Comparison of ENCODE assay signal across 8 cellular contexts in the genomic region with DNA sequence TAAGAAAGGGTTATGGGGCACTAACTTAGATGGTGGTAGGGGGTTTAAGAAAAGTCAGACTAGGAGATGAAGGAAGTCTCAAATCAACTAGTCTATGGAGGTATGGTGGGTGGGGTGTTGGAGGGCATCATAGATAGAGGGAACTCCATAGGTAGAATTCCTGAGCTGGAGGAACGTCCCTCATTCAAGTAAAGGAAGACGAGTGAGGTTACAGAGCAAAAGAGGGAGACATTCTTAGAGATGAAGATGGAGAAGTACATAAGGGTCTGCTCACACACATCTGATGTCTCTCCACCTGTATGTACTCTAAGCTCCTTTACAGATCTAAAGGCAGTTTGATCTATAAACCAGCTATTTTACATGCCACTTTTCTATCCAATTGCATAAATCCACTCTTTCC. TPM values are rescaled to one million over a fixed set of nuclear protein-coding genes. Genes with fewer than 3 reads are reported as not detected.
DNase-seq lines count a peak whose midpoint lies in the region; ATAC-seq and TF ChIP-seq lines count a peak whose summit lies in the region.

No MANE protein-coding gene starts in this region.

- no peaks in the 10 kb centered on the region for H3K9me3 ChIP-seq in CD4-positive, CD25-positive, alpha-beta regulatory T cell (ENCODE audit: control insufficient read depth in 2 of 2, low read length in 2 of 2)
- H3K9me3 ChIP-seq in KOPT-K1 (ENCODE audit: insufficient read depth, low read length, poor library complexity, severe bottlenecking), result no peaks in the 10 kb centered on the region
- no peaks in the 10 kb centered on the region for H3K9me3 ChIP-seq in colonic mucosa

- peaks cover 2% of the 10 kb centered on the region for H3K27me3 ChIP-seq in CD4-positive, CD25-positive, alpha-beta regulatory T cell (ENCODE audit: control insufficient read depth, insufficient read depth, low read length)
- H3K27me3 ChIP-seq in colonic mucosa, result no peaks in the 10 kb centered on the region

- peak overlapping the region in 1 of 2 donors; percentile 89 for H3K9ac ChIP-seq in colonic mucosa (ENCODE audit: low read depth in 2 of 2, low read length in 2 of 2)

- H3K4me1 Mint-ChIP-seq in CD4-positive, CD25-positive, alpha-beta regulatory T cell, result peaks cover 21 to 68% (median 49%) of the 10 kb centered on the region in 4 donors
- H3K4me1 Mint-ChIP-seq in neural crest cell, result peaks cover 25% of the 10 kb centered on the region

- TF ChIP-seq CTCF in colonic mucosa (IDR thresholded peaks at IDR 0.05), result no peak
- TF ChIP-seq CTCF in neural crest cell (conservative IDR thresholded peaks at IDR 0.05), result no peak

- peak overlapping the region; percentile 78 for H3K4me3 ChIP-seq in CD4-positive, CD25-positive, alpha-beta regulatory T cell (ENCODE audit: low read depth, low read length)
- peak overlapping the region; percentile 66 for H3K4me3 ChIP-seq in colonic mucosa

- H3K27ac Mint-ChIP-seq in CD4-positive, CD25-positive, alpha-beta regulatory T cell, result peak overlapping the region; percentile 64 to 90 (median 89)
- peak overlapping the region; percentile 39 for H3K27ac Mint-ChIP-seq in neural crest cell (ENCODE audit: unreplicated experiment)

- H3K4me1 ChIP-seq in CD4-positive, CD25-positive, alpha-beta regulatory T cell (ENCODE audit: control insufficient read depth, insufficient read depth, low read length, poor library complexity, severe bottlenecking), result peaks cover 26% of the 10 kb centered on the region
- H3K4me1 ChIP-seq in colonic mucosa, result no peaks in the 10 kb centered on the region

- H3K36me3 Mint-ChIP-seq in CD4-positive, CD25-positive, alpha-beta regulatory T cell, result peaks cover 4% of the 10 kb centered on the region
- peaks cover 7% of the 10 kb centered on the region for H3K36me3 Mint-ChIP-seq in neural crest cell (ENCODE audit: low read depth)

- no peak for ATAC-seq in CD4-positive, CD25-positive, alpha-beta regulatory T cell (ENCODE audit: low read depth in 2 of 2)
- ATAC-seq in GM21576 (IDR thresholded peaks at IDR 0.05; ENCODE audit: unreplicated experiment), result no peak
- no peak for ATAC-seq in HG02981 (IDR thresholded peaks at IDR 0.05; ENCODE audit: unreplicated experiment)

- no peaks in the 10 kb centered on the region for H3K9me3 Mint-ChIP-seq in CD4-positive, CD25-positive, alpha-beta regulatory T cell
- peaks cover 3% of the 10 kb centered on the region for H3K9me3 Mint-ChIP-seq in neural crest cell

- no peak for DNase-seq in CD4-positive, CD25-positive, alpha-beta regulatory T cell
- DNase-seq in colonic mucosa (no peak), neural crest cell (ENCODE audit: low read depth, low spot score) (no peak), NCI-H2029 treated with DMSO at 0.1 percent for 48 hours (lab: John Stamatoyannopoulos, UW) (no peak), posterior cingulate gyrus (no peak)

- intact Hi-C loops in colonic mucosa (cut with DNase I), result no loop called here
- intact Hi-C loops in posterior cingulate gyrus (cut with DNase I), result no loop called here

- no peak overlapping the region for H3K27ac ChIP-seq in CD4-positive, CD25-positive, alpha-beta regulatory T cell (ENCODE audit: insufficient read depth, low read length, poor library complexity, severe bottlenecking)
- H3K27ac ChIP-seq in KOPT-K1 (ENCODE audit: low read depth, low read length, poor library complexity, severe bottlenecking) (peak overlapping the region; percentile 88), colonic mucosa (peak overlapping the region; percentile 98)

- H3K27me3 Mint-ChIP-seq in CD4-positive, CD25-positive, alpha-beta regulatory T cell, result peaks cover 4% of the 10 kb centered on the region
- no peaks in the 10 kb centered on the region for H3K27me3 Mint-ChIP-seq in neural crest cell (ENCODE audit: low read depth)

- H3K36me3 ChIP-seq in CD4-positive, CD25-positive, alpha-beta regulatory T cell (ENCODE audit: control insufficient read depth, insufficient read depth, low read length), result no peaks in the 10 kb centered on the region
- peaks cover 22% of the 10 kb centered on the region for H3K36me3 ChIP-seq in KOPT-K1 (ENCODE audit: insufficient read depth, low read length)
- H3K36me3 ChIP-seq in colonic mucosa, result no peaks in the 10 kb centered on the region

- peak overlapping the region; percentile 86 to 95 (median 91) for H3K4me3 Mint-ChIP-seq in CD4-positive, CD25-positive, alpha-beta regulatory T cell
- peak overlapping the region; percentile 96 for H3K4me3 Mint-ChIP-seq in neural crest cell

RNA-seq across cellular contexts. Expression of gene PLSCR1, which starts 1.4 kb away (rescaled TPM):
- total RNA-seq in CD4-positive, CD25-positive, alpha-beta regulatory T cell, result 7.2 TPM
- polyA plus RNA-seq in CD4-positive, CD25-positive, alpha-beta regulatory T cell, result 10 to 100 TPM; 14.4 to 20.7 (median 17.6) TPM
- 100 to 1,000 TPM in 1 of 2 donors, 10 to 100 TPM in 1; 99.0 to 180 TPM for total RNA-seq in colonic mucosa
- 27.5 and 29.8 TPM in 2 replicates for total RNA-seq in neural crest cell
